ENCODE assay signal across 10 cellular contexts in genomic region chr7:130930260-130930659, GRCh38.
DNase-seq lines count a peak whose midpoint lies in the region; ATAC-seq and TF ChIP-seq lines count a peak whose summit lies in the region.
"Had no signal": no experiment of that assay in that cellular context is flagged by ENCODE, and none has a peak within 500 bp of the region (broad histone marks: within the 10 kb centered on the region; RNA-seq: fewer than 3 reads in every experiment).

No MANE protein-coding gene starts in this region.

- no peak for TF ChIP-seq POLR2A in gastroesophageal sphincter (IDR thresholded peaks at IDR 0.05)

- DNase-seq in activated CD4-positive, alpha-beta T cell treated with anti-CD3 and anti-CD28 coated beads, Interleukin-2, amount 50 U/mL, for 1 hour: peak; percentile 37
- DNase-seq in activated CD4-positive, alpha-beta T cell treated with anti-CD3 and anti-CD28 coated beads for 48 hours: no peak
- DNase-seq in stimulated activated naive CD8-positive, alpha-beta T cell treated with anti-CD3 and anti-CD28 coated beads, Interleukin-15, amount 100 ng/mL, for 72 hours: no peak
- DNase-seq in endodermal cell: no peak
- DNase-seq: NCI-H524 treated with DMSO at 0.1 percent for 48 hours had no signal

- H3K27me3 Mint-ChIP-seq in stimulated activated naive CD8-positive, alpha-beta T cell treated with anti-CD3 and anti-CD28 coated beads, Interleukin-15, amount 100 ng/mL, for 72 hours: no peaks in the 10 kb centered on the region
- no peaks in the 10 kb centered on the region for H3K27me3 Mint-ChIP-seq in endodermal cell (ENCODE audit: insufficient read depth)

- H3K9me3 ChIP-seq in gastroesophageal sphincter (no peaks in the 10 kb centered on the region), endodermal cell (ENCODE audit: control insufficient read depth, low read length) (no peaks in the 10 kb centered on the region)

- ATAC-seq in gastroesophageal sphincter (peak; percentile 26), GM19455 (IDR thresholded peaks at IDR 0.05; ENCODE audit: unreplicated experiment) (no peak), HG02938 (IDR thresholded peaks at IDR 0.05; ENCODE audit: unreplicated experiment) (no peak)
- ATAC-seq in stimulated activated naive CD8-positive, alpha-beta T cell treated with anti-CD3 and anti-CD28 coated beads, Interleukin-15, amount 100 ng/mL, for 72 hours: peak; percentile 34

- H3K4me1 ChIP-seq in gastroesophageal sphincter (peaks cover 0 to 56% (median 8%) of the 10 kb centered on the region in 3 donors), endodermal cell (ENCODE audit: control insufficient read depth, insufficient read depth, low read length) (no peaks in the 10 kb centered on the region)

- H3K27ac Mint-ChIP-seq in stimulated activated naive CD8-positive, alpha-beta T cell treated with anti-CD3 and anti-CD28 coated beads, Interleukin-15, amount 100 ng/mL, for 72 hours: peak overlapping the region; percentile 77 to 95
- H3K27ac Mint-ChIP-seq in endodermal cell: no peak overlapping the region

- H3K36me3 ChIP-seq in gastroesophageal sphincter (peaks cover 0 to 16% of the 10 kb centered on the region in 2 donors), endodermal cell (ENCODE audit: control insufficient read depth, insufficient read depth, low read length) (no peaks in the 10 kb centered on the region)

- H3K4me3 Mint-ChIP-seq in stimulated activated naive CD8-positive, alpha-beta T cell treated with anti-CD3 and anti-CD28 coated beads, Interleukin-15, amount 100 ng/mL, for 72 hours: peak overlapping the region in 1 of 2 donors; percentile 40
- H3K4me3 Mint-ChIP-seq in endodermal cell: no peak overlapping the region

- no peak overlapping the region for H3K9ac ChIP-seq in endodermal cell (ENCODE audit: extremely low read depth, low read length, poor library complexity, severe bottlenecking)

- H3K27ac ChIP-seq in VCaP: peak overlapping the region; percentile 52
- H3K27ac ChIP-seq in gastroesophageal sphincter: peak overlapping the region in 2 of 4 donors; percentile 30 to 52
- no peak overlapping the region for H3K27ac ChIP-seq in endodermal cell (ENCODE audit: low read depth, low read length)
- H3K27ac ChIP-seq: hepatocyte had no signal

- peaks cover 93% of the 10 kb centered on the region for H3K4me1 Mint-ChIP-seq in stimulated activated naive CD8-positive, alpha-beta T cell treated with anti-CD3 and anti-CD28 coated beads, Interleukin-15, amount 100 ng/mL, for 72 hours
- H3K4me1 Mint-ChIP-seq in endodermal cell: peaks cover 3% of the 10 kb centered on the region

- TF ChIP-seq CTCF in VCaP (conservative IDR thresholded peaks at IDR 0.05) (no peak), gastroesophageal sphincter (IDR thresholded peaks at IDR 0.05) (no peak), endodermal cell (conservative IDR thresholded peaks at IDR 0.05) (no peak)

- 75 to 87% methylated on average over 3 to 4 of the region's 4 CpGs for WGBS in gastroesophageal sphincter (ENCODE audit: low coverage in 1 of 2), 2 donors
- 88 to 91% methylated on average over 4 of the region's 4 CpGs for WGBS in endodermal cell (ENCODE audit: insufficient coverage in 1 of 2, insufficient read length in 1 of 2), 2 experiments

- TF ChIP-seq EP300 in gastroesophageal sphincter (IDR thresholded peaks at IDR 0.05): no peak

- no peaks in the 10 kb centered on the region for H3K27me3 ChIP-seq in gastroesophageal sphincter
- H3K27me3 ChIP-seq in endodermal cell (ENCODE audit: control insufficient read depth, insufficient read depth, low read length, poor library complexity, severe bottlenecking): no peaks in the 10 kb centered on the region
- H3K27me3 ChIP-seq: hepatocyte had no signal

- H3K9me3 Mint-ChIP-seq in stimulated activated naive CD8-positive, alpha-beta T cell treated with anti-CD3 and anti-CD28 coated beads, Interleukin-15, amount 100 ng/mL, for 72 hours: no peaks in the 10 kb centered on the region
- no peaks in the 10 kb centered on the region for H3K9me3 Mint-ChIP-seq in endodermal cell

- H3K36me3 Mint-ChIP-seq in endodermal cell (ENCODE audit: low read depth): no peaks in the 10 kb centered on the region

- H3K4me3 ChIP-seq in gastroesophageal sphincter (no peak overlapping the region), endodermal cell (ENCODE audit: low read length) (no peak overlapping the region)
- H3K4me3 ChIP-seq: hepatocyte had no signal

Comparison
In these comparisons a context has a peak if more than half of its experiments do, and no peak if none do; other contexts are left out.
1. ATAC-seq: peak in gastroesophageal sphincter (single experiment) and stimulated activated naive CD8-positive, alpha-beta T cell treated with anti-CD3 and anti-CD28 coated beads, Interleukin-15, amount 100 ng/mL, for 72 hours (single experiment); none in GM19455 (single experiment) and HG02938 (single experiment).